1 cellular context compared by ENCODE assay signal in the genomic region with DNA sequence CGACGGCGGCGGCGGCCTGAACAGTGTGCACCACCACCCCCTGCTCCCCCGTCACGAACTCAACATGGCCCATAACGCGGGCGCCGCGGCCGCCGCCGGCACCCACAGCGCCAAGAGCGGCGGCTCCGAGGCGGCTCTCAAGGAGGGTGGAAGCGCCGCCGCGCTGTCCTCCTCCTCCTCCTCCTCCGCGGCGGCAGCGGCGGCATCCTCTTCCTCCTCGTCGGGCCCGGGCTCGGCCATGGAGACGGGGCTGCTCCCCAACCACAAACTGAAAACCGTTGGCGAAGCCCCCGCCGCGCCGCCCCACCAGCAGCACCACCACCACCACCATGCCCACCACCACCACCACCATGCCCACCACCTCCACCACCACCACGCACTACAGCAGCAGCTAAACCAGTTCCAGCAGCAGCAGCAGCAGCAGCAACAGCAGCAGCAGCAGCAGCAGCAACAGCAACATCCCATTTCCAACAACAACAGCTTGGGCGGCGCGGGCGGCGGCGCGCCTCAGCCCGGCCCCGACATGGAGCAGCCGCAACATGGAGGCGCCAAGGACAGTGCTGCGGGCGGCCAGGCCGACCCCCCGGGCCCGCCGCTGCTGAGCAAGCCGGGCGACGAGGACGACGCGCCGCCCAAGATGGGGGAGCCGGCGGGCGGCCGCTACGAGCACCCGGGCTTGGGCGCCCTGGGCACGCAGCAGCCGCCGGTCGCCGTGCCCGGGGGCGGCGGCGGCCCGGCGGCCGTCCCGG.
A peak's percentile ranks its signal among the peaks of the same experiment; 100 is the strongest.
TF ChIP-seq lines count a peak whose summit lies in the region.

No MANE protein-coding gene starts in this region.

TF ChIP-seq in HEK293, 187 proteins besides CTCF, POLR2A, EP300 and RAD21 (continued from another document and continues in another):
- TF ChIP-seq ZXDB (tag by site-specific recombination; IDR thresholded peaks at IDR 0.05) (peak; percentile 12; the same call in 1 of the 2 replicates), ZFHX2 (tag by site-specific recombination; conservative IDR thresholded peaks at IDR 0.05) (peak; percentile 86), ZNF133 (tag by site-specific recombination; IDR thresholded peaks at IDR 0.05) (0 out of 2 replicates have a peak, but pooled peaks have one; percentile 30), ZNF560 (tag by site-specific recombination; IDR thresholded peaks at IDR 0.05; ENCODE audit: borderline replicate concordance) (no peak), ZNF501 (tag by site-specific recombination; IDR thresholded peaks at IDR 0.05) (peak; percentile 88), ZEB2 (tag by site-specific recombination; IDR thresholded peaks at IDR 0.05) (0 out of 2 replicates have a peak, but pooled peaks have one; percentile 17), ZNF169 (tag by site-specific recombination; IDR thresholded peaks at IDR 0.05) (peak; percentile 90), SCRT2 (tag by site-specific recombination; IDR thresholded peaks at IDR 0.05) (peak; percentile 79), KLF8 (tag by site-specific recombination; IDR thresholded peaks at IDR 0.05) (peak; percentile 74; the same call in 1 of the 2 replicates), ZNF335 (tag by site-specific recombination; conservative IDR thresholded peaks at IDR 0.05) (peak; percentile 76), ZNF16 (tag by site-specific recombination; IDR thresholded peaks at IDR 0.05; ENCODE audit: low read depth) (no peak), ZNF366 (tag by site-specific recombination; conservative IDR thresholded peaks at IDR 0.05) (no peak), ZNF223 (tag by site-specific recombination; IDR thresholded peaks at IDR 0.05) (no peak), ZNF121 (tag by site-specific recombination; IDR thresholded peaks at IDR 0.05) (peak; percentile 29; the same call in 1 of the 2 replicates), ZNF843 (tag by site-specific recombination; IDR thresholded peaks at IDR 0.05) (no peak), ZNF585B (tag by site-specific recombination; IDR thresholded peaks at IDR 0.05) (no peak), HOXC10 (CRISPR knock-in tag; IDR thresholded peaks at IDR 0.05) (no peak), ZNF600 (tag by site-specific recombination; IDR thresholded peaks at IDR 0.05) (peak; percentile 70), ZNF830 (tag by site-specific recombination; IDR thresholded peaks at IDR 0.05; ENCODE audit: low read depth) (no peak), SETDB1 (IDR thresholded peaks at IDR 0.05; ENCODE audit: insufficient read length, low read length) (no peak), ZNF404 (tag by site-specific recombination; IDR thresholded peaks at IDR 0.05) (no peak), ZNF132 (tag by site-specific recombination; IDR thresholded peaks at IDR 0.05; ENCODE audit: borderline replicate concordance) (no peak), ZNF473 (tag by site-specific recombination; IDR thresholded peaks at IDR 0.05) (no peak), ZNF138 (tag by site-specific recombination; IDR thresholded peaks at IDR 0.05; ENCODE audit: borderline replicate concordance) (no peak), ZNF37A (tag by site-specific recombination; IDR thresholded peaks at IDR 0.05) (no peak), GLI4 (tag by site-specific recombination; IDR thresholded peaks at IDR 0.05) (peak; percentile 72; the same call in 1 of the 2 replicates), GLIS2 (tag by site-specific recombination; IDR thresholded peaks at IDR 0.05) (peak; percentile 82), ZNF175 (tag by site-specific recombination; IDR thresholded peaks at IDR 0.05) (no peak), ZNF391 (tag by site-specific recombination; IDR thresholded peaks at IDR 0.05; ENCODE audit: borderline replicate concordance, low read depth) (0 out of 2 replicates have a peak, but pooled peaks have one; percentile 71)
- TF ChIP-seq, protein P1, sequence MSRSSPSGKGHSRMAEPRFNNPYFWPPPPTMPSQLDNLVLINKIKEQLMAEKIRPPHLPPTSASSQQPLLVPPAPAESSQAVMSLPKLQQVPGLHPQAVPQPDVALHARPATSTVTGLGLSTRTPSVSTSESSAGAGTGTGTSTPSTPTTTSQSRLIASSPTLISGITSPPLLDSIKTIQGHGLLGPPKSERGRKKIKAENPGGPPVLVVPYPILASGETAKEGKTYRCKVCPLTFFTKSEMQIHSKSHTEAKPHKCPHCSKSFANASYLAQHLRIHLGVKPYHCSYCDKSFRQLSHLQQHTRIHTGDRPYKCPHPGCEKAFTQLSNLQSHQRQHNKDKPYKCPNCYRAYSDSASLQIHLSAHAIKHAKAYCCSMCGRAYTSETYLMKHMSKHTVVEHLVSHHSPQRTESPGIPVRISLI (tag by site-specific recombination; IDR thresholded peaks at IDR 0.05) = no peak
- TF ChIP-seq, protein P2, sequence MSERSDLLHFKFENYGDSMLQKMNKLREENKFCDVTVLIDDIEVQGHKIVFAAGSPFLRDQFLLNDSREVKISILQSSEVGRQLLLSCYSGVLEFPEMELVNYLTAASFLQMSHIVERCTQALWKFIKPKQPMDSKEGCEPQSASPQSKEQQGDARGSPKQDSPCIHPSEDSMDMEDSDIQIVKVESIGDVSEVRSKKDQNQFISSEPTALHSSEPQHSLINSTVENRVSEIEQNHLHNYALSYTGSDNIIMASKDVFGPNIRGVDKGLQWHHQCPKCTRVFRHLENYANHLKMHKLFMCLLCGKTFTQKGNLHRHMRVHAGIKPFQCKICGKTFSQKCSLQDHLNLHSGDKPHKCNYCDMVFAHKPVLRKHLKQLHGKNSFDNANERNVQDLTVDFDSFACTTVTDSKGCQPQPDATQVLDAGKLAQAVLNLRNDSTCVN (tag by site-specific recombination; optimal IDR thresholded peaks at IDR 0.05) = peak; percentile 90
- TF ChIP-seq, protein P3, sequence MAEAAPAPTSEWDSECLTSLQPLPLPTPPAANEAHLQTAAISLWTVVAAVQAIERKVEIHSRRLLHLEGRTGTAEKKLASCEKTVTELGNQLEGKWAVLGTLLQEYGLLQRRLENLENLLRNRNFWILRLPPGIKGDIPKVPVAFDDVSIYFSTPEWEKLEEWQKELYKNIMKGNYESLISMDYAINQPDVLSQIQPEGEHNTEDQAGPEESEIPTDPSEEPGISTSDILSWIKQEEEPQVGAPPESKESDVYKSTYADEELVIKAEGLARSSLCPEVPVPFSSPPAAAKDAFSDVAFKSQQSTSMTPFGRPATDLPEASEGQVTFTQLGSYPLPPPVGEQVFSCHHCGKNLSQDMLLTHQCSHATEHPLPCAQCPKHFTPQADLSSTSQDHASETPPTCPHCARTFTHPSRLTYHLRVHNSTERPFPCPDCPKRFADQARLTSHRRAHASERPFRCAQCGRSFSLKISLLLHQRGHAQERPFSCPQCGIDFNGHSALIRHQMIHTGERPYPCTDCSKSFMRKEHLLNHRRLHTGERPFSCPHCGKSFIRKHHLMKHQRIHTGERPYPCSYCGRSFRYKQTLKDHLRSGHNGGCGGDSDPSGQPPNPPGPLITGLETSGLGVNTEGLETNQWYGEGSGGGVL (tag by site-specific recombination; IDR thresholded peaks at IDR 0.05) = peak; percentile 81
- TF ChIP-seq, protein P4, sequence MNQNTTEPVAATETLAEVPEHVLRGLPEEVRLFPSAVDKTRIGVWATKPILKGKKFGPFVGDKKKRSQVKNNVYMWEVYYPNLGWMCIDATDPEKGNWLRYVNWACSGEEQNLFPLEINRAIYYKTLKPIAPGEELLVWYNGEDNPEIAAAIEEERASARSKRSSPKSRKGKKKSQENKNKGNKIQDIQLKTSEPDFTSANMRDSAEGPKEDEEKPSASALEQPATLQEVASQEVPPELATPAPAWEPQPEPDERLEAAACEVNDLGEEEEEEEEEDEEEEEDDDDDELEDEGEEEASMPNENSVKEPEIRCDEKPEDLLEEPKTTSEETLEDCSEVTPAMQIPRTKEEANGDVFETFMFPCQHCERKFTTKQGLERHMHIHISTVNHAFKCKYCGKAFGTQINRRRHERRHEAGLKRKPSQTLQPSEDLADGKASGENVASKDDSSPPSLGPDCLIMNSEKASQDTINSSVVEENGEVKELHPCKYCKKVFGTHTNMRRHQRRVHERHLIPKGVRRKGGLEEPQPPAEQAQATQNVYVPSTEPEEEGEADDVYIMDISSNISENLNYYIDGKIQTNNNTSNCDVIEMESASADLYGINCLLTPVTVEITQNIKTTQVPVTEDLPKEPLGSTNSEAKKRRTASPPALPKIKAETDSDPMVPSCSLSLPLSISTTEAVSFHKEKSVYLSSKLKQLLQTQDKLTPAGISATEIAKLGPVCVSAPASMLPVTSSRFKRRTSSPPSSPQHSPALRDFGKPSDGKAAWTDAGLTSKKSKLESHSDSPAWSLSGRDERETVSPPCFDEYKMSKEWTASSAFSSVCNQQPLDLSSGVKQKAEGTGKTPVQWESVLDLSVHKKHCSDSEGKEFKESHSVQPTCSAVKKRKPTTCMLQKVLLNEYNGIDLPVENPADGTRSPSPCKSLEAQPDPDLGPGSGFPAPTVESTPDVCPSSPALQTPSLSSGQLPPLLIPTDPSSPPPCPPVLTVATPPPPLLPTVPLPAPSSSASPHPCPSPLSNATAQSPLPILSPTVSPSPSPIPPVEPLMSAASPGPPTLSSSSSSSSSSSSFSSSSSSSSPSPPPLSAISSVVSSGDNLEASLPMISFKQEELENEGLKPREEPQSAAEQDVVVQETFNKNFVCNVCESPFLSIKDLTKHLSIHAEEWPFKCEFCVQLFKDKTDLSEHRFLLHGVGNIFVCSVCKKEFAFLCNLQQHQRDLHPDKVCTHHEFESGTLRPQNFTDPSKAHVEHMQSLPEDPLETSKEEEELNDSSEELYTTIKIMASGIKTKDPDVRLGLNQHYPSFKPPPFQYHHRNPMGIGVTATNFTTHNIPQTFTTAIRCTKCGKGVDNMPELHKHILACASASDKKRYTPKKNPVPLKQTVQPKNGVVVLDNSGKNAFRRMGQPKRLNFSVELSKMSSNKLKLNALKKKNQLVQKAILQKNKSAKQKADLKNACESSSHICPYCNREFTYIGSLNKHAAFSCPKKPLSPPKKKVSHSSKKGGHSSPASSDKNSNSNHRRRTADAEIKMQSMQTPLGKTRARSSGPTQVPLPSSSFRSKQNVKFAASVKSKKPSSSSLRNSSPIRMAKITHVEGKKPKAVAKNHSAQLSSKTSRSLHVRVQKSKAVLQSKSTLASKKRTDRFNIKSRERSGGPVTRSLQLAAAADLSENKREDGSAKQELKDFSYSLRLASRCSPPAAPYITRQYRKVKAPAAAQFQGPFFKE (tag by site-specific recombination; IDR thresholded peaks at IDR 0.05; ENCODE audit: borderline replicate concordance) = peak; percentile 83; the same call in 1 of the 2 replicates
- TF ChIP-seq, protein P5, sequence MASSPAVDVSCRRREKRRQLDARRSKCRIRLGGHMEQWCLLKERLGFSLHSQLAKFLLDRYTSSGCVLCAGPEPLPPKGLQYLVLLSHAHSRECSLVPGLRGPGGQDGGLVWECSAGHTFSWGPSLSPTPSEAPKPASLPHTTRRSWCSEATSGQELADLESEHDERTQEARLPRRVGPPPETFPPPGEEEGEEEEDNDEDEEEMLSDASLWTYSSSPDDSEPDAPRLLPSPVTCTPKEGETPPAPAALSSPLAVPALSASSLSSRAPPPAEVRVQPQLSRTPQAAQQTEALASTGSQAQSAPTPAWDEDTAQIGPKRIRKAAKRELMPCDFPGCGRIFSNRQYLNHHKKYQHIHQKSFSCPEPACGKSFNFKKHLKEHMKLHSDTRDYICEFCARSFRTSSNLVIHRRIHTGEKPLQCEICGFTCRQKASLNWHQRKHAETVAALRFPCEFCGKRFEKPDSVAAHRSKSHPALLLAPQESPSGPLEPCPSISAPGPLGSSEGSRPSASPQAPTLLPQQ (tag by site-specific recombination; IDR thresholded peaks at IDR 0.05) = 0 out of 2 replicates have a peak, but pooled peaks have one; percentile 26
- TF ChIP-seq, protein P6, sequence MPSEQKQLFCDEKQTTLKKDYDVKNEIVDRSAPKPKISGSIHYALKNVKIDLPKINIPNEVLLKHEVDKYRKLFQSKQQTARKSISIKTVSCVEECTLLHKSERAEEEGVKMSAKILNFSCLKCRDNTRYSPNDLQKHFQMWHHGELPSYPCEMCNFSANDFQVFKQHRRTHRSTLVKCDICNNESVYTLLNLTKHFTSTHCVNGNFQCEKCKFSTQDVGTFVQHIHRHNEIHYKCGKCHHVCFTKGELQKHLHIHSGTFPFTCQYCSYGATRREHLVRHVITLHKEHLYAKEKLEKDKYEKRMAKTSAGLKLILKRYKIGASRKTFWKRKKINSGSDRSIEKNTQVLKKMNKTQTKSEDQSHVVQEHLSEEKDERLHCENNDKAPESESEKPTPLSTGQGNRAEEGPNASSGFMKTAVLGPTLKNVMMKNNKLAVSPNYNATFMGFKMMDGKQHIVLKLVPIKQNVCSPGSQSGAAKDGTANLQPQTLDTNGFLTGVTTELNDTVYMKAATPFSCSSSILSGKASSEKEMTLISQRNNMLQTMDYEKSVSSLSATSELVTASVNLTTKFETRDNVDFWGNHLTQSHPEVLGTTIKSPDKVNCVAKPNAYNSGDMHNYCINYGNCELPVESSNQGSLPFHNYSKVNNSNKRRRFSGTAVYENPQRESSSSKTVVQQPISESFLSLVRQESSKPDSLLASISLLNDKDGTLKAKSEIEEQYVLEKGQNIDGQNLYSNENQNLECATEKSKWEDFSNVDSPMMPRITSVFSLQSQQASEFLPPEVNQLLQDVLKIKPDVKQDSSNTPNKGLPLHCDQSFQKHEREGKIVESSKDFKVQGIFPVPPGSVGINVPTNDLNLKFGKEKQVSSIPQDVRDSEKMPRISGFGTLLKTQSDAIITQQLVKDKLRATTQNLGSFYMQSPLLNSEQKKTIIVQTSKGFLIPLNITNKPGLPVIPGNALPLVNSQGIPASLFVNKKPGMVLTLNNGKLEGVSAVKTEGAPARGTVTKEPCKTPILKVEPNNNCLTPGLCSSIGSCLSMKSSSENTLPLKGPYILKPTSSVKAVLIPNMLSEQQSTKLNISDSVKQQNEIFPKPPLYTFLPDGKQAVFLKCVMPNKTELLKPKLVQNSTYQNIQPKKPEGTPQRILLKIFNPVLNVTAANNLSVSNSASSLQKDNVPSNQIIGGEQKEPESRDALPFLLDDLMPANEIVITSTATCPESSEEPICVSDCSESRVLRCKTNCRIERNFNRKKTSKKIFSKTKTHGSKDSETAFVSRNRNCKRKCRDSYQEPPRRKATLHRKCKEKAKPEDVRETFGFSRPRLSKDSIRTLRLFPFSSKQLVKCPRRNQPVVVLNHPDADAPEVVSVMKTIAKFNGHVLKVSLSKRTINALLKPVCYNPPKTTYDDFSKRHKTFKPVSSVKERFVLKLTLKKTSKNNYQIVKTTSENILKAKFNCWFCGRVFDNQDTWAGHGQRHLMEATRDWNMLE (tag by site-specific recombination; conservative IDR thresholded peaks at IDR 0.05; ENCODE audit: low read depth) = no peak
- TF ChIP-seq, protein P7, sequence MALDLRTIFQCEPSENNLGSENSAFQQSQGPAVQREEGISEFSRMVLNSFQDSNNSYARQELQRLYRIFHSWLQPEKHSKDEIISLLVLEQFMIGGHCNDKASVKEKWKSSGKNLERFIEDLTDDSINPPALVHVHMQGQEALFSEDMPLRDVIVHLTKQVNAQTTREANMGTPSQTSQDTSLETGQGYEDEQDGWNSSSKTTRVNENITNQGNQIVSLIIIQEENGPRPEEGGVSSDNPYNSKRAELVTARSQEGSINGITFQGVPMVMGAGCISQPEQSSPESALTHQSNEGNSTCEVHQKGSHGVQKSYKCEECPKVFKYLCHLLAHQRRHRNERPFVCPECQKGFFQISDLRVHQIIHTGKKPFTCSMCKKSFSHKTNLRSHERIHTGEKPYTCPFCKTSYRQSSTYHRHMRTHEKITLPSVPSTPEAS (tag by site-specific recombination; IDR thresholded peaks at IDR 0.05) = 0 out of 2 replicates have a peak, but pooled peaks have one; percentile 30
- TF ChIP-seq, protein P8, sequence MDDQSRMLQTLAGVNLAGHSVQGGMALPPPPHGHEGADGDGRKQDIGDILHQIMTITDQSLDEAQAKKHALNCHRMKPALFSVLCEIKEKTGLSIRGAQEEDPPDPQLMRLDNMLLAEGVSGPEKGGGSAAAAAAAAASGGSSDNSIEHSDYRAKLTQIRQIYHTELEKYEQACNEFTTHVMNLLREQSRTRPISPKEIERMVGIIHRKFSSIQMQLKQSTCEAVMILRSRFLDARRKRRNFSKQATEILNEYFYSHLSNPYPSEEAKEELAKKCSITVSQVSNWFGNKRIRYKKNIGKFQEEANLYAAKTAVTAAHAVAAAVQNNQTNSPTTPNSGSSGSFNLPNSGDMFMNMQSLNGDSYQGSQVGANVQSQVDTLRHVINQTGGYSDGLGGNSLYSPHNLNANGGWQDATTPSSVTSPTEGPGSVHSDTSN (CRISPR knock-in tag; IDR thresholded peaks at IDR 0.05) = no peak; the same call in 1 of the 2 replicates
